ENCODE assay signal across 21 cellular contexts in genomic region chr12:11810160-11810559, GRCh38.
DNase-seq lines count a peak whose midpoint lies in the region; ATAC-seq and TF ChIP-seq lines count a peak whose summit lies in the region.
"Had no signal": no experiment of that assay in that cellular context is flagged by ENCODE, and none has a peak within 500 bp of the region (broad histone marks: within the 10 kb centered on the region; RNA-seq: fewer than 3 reads in every experiment).

No MANE protein-coding gene starts in this region.

- H3K36me3 ChIP-seq in colonic mucosa (no peaks in the 10 kb centered on the region), heart right ventricle (peaks cover 0 to 1% (median 0%) of the 10 kb centered on the region in 9 donors)
- H3K36me3 ChIP-seq: gastrocnemius medialis, HAP-1, prostate gland, SJSA1, upper lobe of left lung had no signal

- H3K9me3 Mint-ChIP-seq in stimulated activated memory B cell treated with anti-CD40 and anti-IgM and Interleukin-4, amounts not matched to agents 10 μg/mL and 1 μg/mL and 100 μg/mL, for 72 hours: no peaks in the 10 kb centered on the region
- no peaks in the 10 kb centered on the region for H3K9me3 Mint-ChIP-seq in immature natural killer cell
- H3K9me3 Mint-ChIP-seq: activated T-cell treated with anti-CD3 and anti-CD28 coated beads, Interleukin-2, amount 50 U/mL, for 4 hours; naive thymus-derived CD4-positive, alpha-beta T cell had no signal

- H3K4me1 Mint-ChIP-seq in stimulated activated memory B cell treated with anti-CD40 and anti-IgM and Interleukin-4, amounts not matched to agents 10 μg/mL and 1 μg/mL and 100 μg/mL, for 72 hours: peaks cover 89% of the 10 kb centered on the region
- H3K4me1 Mint-ChIP-seq in immature natural killer cell: peaks cover 21 to 40% of the 10 kb centered on the region in 2 donors

- DNase-seq in HL-60 (ENCODE audit: low read depth in 1 of 2, low spot score in 1 of 2) (peak in 1 of 2 experiments; percentile 65), NOMO-1 treated with dmso at 0.1 percent for 144 hours (lab: John Stamatoyannopoulos, UW; ENCODE audit: unreplicated experiment) (peak; percentile 28), colonic mucosa (no peak), immature natural killer cell (no peak), left colon (no peak), heart right ventricle (no peak)
- DNase-seq: activated CD4-positive, alpha-beta T cell treated with anti-CD3 and anti-CD28 coated beads, Interleukin-2, amount 50 U/mL, for 4 hours; activated T-cell treated with anti-CD3 and anti-CD28 coated beads, Interleukin-2, amount 50 U/mL, for 4 hours; gastrocnemius medialis; naive thymus-derived CD4-positive, alpha-beta T cell; NCI-H1436; NCI-H226; NK-92 treated with Interleukin-12 subunit alpha and Interleukin-12 subunit beta, amount 100 ng/mL, for 24 hours; upper lobe of left lung had no signal

- no peak overlapping the region for H3K9ac ChIP-seq in colonic mucosa (ENCODE audit: low read depth in 2 of 2, low read length in 2 of 2)

- H3K27ac Mint-ChIP-seq in stimulated activated memory B cell treated with anti-CD40 and anti-IgM and Interleukin-4, amounts not matched to agents 10 μg/mL and 1 μg/mL and 100 μg/mL, for 72 hours: peak overlapping the region; percentile 94
- no peak overlapping the region for H3K27ac Mint-ChIP-seq in immature natural killer cell
- H3K27ac Mint-ChIP-seq: activated naive CD8-positive, alpha-beta T cell had no signal

- intact Hi-C loops in colonic mucosa (cut with DNase I): no loop called here
- intact Hi-C loops in left colon (cut with DNase I, micrococcal nuclease): no loop called here
- intact Hi-C loops in heart right ventricle (cut with DNase I): loop anchor here in 3 of 10 donors (5.0 to 10.0 kb wide), 4 partner anchors 55 to 205 kb away; no protein-coding TSS in a partner anchor

- WGBS in heart right ventricle, 2 donors: 89 to 92% methylated on average over 4 of the region's 4 CpGs

- ATAC-seq in stimulated activated memory B cell treated with anti-CD40 and anti-IgM and Interleukin-4, amounts not matched to agents 10 μg/mL and 1 μg/mL and 100 μg/mL, for 72 hours: no peak
- ATAC-seq in GM21576 (IDR thresholded peaks at IDR 0.05; ENCODE audit: unreplicated experiment) (no peak), left colon (no peak), heart right ventricle (no peak)
- ATAC-seq: activated T-cell treated with anti-CD3 and anti-CD28 coated beads, Interleukin-2, amount 50 U/mL, for 4 hours; gastrocnemius medialis; naive thymus-derived CD4-positive, alpha-beta T cell had no signal

- H3K4me3 ChIP-seq in HL-60 (replicated peaks; ENCODE audit: insufficient read depth, low read length): no peak overlapping the region
- H3K4me3 ChIP-seq in colonic mucosa: no peak overlapping the region
- no peak overlapping the region for H3K4me3 ChIP-seq in heart right ventricle
- H3K4me3 ChIP-seq: gastrocnemius medialis, HAP-1, prostate gland, SJSA1, upper lobe of left lung had no signal

- H3K9me3 ChIP-seq in colonic mucosa: no peaks in the 10 kb centered on the region
- no peaks in the 10 kb centered on the region for H3K9me3 ChIP-seq in heart right ventricle
- H3K9me3 ChIP-seq: gastrocnemius medialis, HAP-1, prostate gland, SJSA1, upper lobe of left lung had no signal

- no peaks in the 10 kb centered on the region for H3K27me3 Mint-ChIP-seq in stimulated activated memory B cell treated with anti-CD40 and anti-IgM and Interleukin-4, amounts not matched to agents 10 μg/mL and 1 μg/mL and 100 μg/mL, for 72 hours
- H3K27me3 Mint-ChIP-seq in immature natural killer cell (ENCODE audit: low read depth in 3 of 3): peaks cover 0 to 2% (median 2%) of the 10 kb centered on the region in 3 donors
- H3K27me3 Mint-ChIP-seq: activated naive CD8-positive, alpha-beta T cell; naive thymus-derived CD4-positive, alpha-beta T cell had no signal

- H3K4me3 Mint-ChIP-seq in stimulated activated memory B cell treated with anti-CD40 and anti-IgM and Interleukin-4, amounts not matched to agents 10 μg/mL and 1 μg/mL and 100 μg/mL, for 72 hours: no peak overlapping the region
- H3K4me3 Mint-ChIP-seq in immature natural killer cell: no peak overlapping the region
- H3K4me3 Mint-ChIP-seq: activated naive CD8-positive, alpha-beta T cell; activated T-cell treated with anti-CD3 and anti-CD28 coated beads, Interleukin-2, amount 50 U/mL, for 4 hours; naive thymus-derived CD4-positive, alpha-beta T cell had no signal

- H3K4me1 ChIP-seq in colonic mucosa: peaks cover 23% of the 10 kb centered on the region
- peaks cover 24 to 66% (median 44%) of the 10 kb centered on the region in 9 donors for H3K4me1 ChIP-seq in heart right ventricle
- H3K4me1 ChIP-seq: prostate gland had no signal

- H3K27me3 ChIP-seq in HL-60 (ENCODE audit: insufficient read depth, poor library complexity, severe bottlenecking): no peaks in the 10 kb centered on the region
- H3K27me3 ChIP-seq in colonic mucosa: no peaks in the 10 kb centered on the region
- H3K27me3 ChIP-seq in heart right ventricle: no peaks in the 10 kb centered on the region
- H3K27me3 ChIP-seq: gastrocnemius medialis, SJSA1, upper lobe of left lung had no signal

- peaks cover 40% of the 10 kb centered on the region for H3K36me3 Mint-ChIP-seq in stimulated activated memory B cell treated with anti-CD40 and anti-IgM and Interleukin-4, amounts not matched to agents 10 μg/mL and 1 μg/mL and 100 μg/mL, for 72 hours
- peaks cover 0 to 3% (median 0%) of the 10 kb centered on the region in 3 donors for H3K36me3 Mint-ChIP-seq in immature natural killer cell

- H3K27ac ChIP-seq in HL-60 (replicated peaks) (peak overlapping the region; percentile 95), colonic mucosa (peak overlapping the region; percentile 41), heart right ventricle (peak overlapping the region in 3 of 10 donors; percentile 26 to 91 (median 85))
- H3K27ac ChIP-seq: C4-2B, gastrocnemius medialis, prostate gland, SJSA1 had no signal

- TF ChIP-seq CTCF in HL-60 (IDR thresholded peaks at IDR 0.05; ENCODE audit: insufficient read depth, low read length) (no peak), colonic mucosa (IDR thresholded peaks at IDR 0.05) (no peak), heart right ventricle (IDR thresholded peaks at IDR 0.05) (no peak)
